Comparison of ENCODE assay signal across 2 cellular contexts in the genomic region with DNA sequence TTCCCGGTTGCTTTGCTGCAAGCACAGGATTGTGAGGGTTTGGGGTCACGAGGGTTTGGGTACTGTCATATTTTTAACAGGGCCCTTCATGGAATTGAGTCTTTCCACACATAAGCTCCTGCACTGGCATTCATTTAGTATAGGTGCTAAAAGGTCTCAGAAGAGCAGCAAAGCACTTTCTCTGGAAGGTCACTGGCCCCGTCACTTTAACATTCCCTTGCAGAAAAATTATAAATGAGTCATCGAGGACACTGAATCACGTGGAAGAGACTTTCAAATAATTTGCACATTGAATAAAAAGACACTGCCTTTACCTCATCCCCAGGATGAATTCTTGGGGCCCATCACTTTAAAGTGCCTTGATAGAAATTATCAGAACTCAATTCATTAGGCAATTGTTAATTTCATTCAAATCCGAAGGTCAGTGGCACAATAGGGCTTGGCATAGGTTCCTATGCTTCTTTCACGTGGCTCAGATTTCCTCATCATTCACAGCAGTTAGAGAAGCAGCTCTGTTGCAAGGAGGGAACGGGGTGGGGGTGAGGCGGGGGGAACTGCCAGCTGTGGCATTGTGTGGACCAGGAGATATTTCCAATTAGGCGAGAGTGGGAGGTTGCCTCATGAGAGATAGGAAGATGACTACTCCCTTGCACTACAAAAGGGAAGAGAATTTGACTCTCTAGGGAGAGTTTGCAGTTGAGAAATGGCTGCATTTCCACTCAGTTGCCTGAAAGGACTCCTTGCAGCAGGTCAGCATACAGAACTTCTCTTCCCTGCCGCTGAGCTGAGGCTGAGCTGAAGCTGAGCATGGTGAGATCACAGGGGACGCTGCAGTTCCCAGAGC.
TF ChIP-seq lines count a peak whose summit lies in the region.

No MANE protein-coding gene starts in this region.

TF ChIP-seq in GM23338, 12 proteins besides CTCF, POLR2A, EP300 and RAD21 (continued from another document and continues in another):
- TF ChIP-seq, protein P1, sequence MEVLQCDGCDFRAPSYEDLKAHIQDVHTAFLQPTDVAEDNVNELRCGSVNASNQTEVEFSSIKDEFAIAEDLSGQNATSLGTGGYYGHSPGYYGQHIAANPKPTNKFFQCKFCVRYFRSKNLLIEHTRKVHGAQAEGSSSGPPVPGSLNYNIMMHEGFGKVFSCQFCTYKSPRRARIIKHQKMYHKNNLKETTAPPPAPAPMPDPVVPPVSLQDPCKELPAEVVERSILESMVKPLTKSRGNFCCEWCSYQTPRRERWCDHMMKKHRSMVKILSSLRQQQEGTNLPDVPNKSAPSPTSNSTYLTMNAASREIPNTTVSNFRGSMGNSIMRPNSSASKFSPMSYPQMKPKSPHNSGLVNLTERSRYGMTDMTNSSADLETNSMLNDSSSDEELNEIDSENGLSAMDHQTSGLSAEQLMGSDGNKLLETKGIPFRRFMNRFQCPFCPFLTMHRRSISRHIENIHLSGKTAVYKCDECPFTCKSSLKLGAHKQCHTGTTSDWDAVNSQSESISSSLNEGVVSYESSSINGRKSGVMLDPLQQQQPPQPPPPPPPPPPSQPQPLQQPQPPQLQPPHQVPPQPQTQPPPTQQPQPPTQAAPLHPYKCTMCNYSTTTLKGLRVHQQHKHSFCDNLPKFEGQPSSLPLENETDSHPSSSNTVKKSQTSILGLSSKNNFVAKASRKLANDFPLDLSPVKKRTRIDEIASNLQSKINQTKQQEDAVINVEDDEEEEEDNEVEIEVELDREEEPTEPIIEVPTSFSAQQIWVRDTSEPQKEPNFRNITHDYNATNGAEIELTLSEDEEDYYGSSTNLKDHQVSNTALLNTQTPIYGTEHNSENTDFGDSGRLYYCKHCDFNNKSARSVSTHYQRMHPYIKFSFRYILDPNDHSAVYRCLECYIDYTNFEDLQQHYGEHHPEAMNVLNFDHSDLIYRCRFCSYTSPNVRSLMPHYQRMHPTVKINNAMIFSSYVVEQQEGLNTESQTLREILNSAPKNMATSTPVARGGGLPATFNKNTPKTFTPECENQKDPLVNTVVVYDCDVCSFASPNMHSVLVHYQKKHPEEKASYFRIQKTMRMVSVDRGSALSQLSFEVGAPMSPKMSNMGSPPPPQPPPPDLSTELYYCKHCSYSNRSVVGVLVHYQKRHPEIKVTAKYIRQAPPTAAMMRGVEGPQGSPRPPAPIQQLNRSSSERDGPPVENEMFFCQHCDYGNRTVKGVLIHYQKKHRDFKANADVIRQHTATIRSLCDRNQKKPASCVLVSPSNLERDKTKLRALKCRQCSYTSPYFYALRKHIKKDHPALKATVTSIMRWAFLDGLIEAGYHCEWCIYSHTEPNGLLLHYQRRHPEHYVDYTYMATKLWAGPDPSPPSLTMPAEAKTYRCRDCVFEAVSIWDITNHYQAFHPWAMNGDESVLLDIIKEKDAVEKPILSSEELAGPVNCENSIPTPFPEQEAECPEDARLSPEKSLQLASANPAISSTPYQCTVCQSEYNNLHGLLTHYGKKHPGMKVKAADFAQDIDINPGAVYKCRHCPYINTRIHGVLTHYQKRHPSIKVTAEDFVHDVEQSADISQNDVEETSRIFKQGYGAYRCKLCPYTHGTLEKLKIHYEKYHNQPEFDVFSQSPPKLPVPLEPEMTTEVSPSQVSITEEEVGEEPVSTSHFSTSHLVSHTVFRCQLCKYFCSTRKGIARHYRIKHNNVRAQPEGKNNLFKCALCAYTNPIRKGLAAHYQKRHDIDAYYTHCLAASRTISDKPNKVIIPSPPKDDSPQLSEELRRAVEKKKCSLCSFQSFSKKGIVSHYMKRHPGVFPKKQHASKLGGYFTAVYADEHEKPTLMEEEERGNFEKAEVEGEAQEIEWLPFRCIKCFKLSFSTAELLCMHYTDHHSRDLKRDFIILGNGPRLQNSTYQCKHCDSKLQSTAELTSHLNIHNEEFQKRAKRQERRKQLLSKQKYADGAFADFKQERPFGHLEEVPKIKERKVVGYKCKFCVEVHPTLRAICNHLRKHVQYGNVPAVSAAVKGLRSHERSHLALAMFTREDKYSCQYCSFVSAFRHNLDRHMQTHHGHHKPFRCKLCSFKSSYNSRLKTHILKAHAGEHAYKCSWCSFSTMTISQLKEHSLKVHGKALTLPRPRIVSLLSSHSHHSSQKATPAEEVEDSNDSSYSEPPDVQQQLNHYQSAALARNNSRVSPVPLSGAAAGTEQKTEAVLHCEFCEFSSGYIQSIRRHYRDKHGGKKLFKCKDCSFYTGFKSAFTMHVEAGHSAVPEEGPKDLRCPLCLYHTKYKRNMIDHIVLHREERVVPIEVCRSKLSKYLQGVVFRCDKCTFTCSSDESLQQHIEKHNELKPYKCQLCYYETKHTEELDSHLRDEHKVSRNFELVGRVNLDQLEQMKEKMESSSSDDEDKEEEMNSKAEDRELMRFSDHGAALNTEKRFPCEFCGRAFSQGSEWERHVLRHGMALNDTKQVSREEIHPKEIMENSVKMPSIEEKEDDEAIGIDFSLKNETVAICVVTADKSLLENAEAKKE (CRISPR knock-in tag; IDR thresholded peaks at IDR 0.05), result no peak
- TF ChIP-seq EZH2 (IDR thresholded peaks at IDR 0.05; ENCODE audit: low read depth, unreplicated experiment), result no peak
- TF ChIP-seq EZH2phosphoT487 (IDR thresholded peaks at IDR 0.05; ENCODE audit: unreplicated experiment), result no peak
- TF ChIP-seq, protein P2, sequence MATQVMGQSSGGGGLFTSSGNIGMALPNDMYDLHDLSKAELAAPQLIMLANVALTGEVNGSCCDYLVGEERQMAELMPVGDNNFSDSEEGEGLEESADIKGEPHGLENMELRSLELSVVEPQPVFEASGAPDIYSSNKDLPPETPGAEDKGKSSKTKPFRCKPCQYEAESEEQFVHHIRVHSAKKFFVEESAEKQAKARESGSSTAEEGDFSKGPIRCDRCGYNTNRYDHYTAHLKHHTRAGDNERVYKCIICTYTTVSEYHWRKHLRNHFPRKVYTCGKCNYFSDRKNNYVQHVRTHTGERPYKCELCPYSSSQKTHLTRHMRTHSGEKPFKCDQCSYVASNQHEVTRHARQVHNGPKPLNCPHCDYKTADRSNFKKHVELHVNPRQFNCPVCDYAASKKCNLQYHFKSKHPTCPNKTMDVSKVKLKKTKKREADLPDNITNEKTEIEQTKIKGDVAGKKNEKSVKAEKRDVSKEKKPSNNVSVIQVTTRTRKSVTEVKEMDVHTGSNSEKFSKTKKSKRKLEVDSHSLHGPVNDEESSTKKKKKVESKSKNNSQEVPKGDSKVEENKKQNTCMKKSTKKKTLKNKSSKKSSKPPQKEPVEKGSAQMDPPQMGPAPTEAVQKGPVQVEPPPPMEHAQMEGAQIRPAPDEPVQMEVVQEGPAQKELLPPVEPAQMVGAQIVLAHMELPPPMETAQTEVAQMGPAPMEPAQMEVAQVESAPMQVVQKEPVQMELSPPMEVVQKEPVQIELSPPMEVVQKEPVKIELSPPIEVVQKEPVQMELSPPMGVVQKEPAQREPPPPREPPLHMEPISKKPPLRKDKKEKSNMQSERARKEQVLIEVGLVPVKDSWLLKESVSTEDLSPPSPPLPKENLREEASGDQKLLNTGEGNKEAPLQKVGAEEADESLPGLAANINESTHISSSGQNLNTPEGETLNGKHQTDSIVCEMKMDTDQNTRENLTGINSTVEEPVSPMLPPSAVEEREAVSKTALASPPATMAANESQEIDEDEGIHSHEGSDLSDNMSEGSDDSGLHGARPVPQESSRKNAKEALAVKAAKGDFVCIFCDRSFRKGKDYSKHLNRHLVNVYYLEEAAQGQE (IDR thresholded peaks at IDR 0.05; ENCODE audit: unreplicated experiment), result no peak
- no peak for TF ChIP-seq POLR2AphosphoS5 (IDR thresholded peaks at IDR 0.05; ENCODE audit: low read depth)
- TF ChIP-seq, protein P3, sequence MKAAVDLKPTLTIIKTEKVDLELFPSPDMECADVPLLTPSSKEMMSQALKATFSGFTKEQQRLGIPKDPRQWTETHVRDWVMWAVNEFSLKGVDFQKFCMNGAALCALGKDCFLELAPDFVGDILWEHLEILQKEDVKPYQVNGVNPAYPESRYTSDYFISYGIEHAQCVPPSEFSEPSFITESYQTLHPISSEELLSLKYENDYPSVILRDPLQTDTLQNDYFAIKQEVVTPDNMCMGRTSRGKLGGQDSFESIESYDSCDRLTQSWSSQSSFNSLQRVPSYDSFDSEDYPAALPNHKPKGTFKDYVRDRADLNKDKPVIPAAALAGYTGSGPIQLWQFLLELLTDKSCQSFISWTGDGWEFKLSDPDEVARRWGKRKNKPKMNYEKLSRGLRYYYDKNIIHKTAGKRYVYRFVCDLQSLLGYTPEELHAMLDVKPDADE (IDR thresholded peaks at IDR 0.05), result no peak
- TF ChIP-seq ZNF114 (CRISPR knock-in tag; IDR thresholded peaks at IDR 0.05), result no peak

TF ChIP-seq in SK-N-SH treated with all-trans-retinoic acid at 6 μM for 48 hours, 23 proteins besides CTCF, POLR2A, EP300 and RAD21 (continued from another document):
- TF ChIP-seq, protein P4, sequence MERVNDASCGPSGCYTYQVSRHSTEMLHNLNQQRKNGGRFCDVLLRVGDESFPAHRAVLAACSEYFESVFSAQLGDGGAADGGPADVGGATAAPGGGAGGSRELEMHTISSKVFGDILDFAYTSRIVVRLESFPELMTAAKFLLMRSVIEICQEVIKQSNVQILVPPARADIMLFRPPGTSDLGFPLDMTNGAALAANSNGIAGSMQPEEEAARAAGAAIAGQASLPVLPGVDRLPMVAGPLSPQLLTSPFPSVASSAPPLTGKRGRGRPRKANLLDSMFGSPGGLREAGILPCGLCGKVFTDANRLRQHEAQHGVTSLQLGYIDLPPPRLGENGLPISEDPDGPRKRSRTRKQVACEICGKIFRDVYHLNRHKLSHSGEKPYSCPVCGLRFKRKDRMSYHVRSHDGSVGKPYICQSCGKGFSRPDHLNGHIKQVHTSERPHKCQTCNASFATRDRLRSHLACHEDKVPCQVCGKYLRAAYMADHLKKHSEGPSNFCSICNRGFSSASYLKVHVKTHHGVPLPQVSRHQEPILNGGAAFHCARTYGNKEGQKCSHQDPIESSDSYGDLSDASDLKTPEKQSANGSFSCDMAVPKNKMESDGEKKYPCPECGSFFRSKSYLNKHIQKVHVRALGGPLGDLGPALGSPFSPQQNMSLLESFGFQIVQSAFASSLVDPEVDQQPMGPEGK (CRISPR knock-in tag; IDR thresholded peaks at IDR 0.05; ENCODE audit: borderline replicate concordance), result no peak
TF ChIP-seq in SK-N-SH treated with all-trans-retinoic acid at 6 μM for 48 hours: peak in this region for 0.
